In the genomic region with DNA sequence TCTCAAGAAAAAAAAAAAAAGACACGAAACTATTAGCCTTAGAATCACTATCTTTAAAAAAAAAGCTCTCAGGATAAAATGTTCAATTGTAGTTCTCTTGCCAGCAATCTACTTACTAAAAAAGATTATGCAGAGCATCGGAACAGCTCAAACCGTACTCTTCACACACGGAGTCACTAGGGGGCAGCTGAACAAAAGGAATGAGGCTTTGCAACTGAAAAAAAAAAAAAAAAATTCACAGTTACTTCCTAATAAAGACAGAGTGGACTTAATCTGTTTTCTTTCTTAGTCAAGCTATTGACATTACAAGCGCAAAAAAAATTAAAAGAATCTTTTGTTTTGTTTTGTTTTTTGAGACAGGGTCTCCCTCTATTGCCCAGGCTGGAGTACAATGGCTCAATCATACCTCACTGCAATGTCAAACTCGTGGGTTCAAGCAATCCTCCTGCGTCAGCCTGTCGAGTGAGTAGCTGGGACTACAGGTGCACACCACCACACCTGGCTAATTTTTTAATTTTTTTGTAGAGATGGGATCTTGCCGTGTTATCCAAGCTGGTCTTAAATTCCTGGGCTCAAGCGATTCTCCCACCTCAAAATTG, we compare ENCODE assay signal across 9 cellular contexts. TPM values are rescaled to one million over a fixed set of nuclear protein-coding genes. Genes with fewer than 3 reads are reported as not detected.
A peak's percentile ranks its signal among the peaks of the same experiment; 100 is the strongest.
DNase-seq lines count a peak whose midpoint lies in the region; ATAC-seq, FAIRE-seq and TF ChIP-seq lines count a peak whose summit lies in the region.
"Had no signal": no experiment of that assay in that cellular context is flagged by ENCODE, and none has a peak within 500 bp of the region (broad histone marks: within the 10 kb centered on the region; RNA-seq: fewer than 3 reads in every experiment).

No MANE protein-coding gene starts in this region.

- TF ChIP-seq EP300 in HepG2 (IDR thresholded peaks at IDR 0.05; ENCODE audit: low read depth in 2 of 2, low read length in 2 of 2) (no peak), HepG2 (CRISPR knock-in tag; IDR thresholded peaks at IDR 0.05; ENCODE audit: borderline replicate concordance) (no peak)

- no peak overlapping the region for H2AFZ ChIP-seq in HepG2 (ENCODE audit: low read length)

- TF ChIP-seq POLR2A in HepG2 (IDR thresholded peaks at IDR 0.05; ENCODE audit: insufficient read depth in 1 of 2, low read depth in 2 of 2, low read length in 2 of 2) (no peak), thyroid gland (IDR thresholded peaks at IDR 0.05) (no peak)

- H3K27me3 ChIP-seq in HepG2 (ENCODE audit: control insufficient read depth in 1 of 2, insufficient read depth in 2 of 2, low read length in 2 of 2), result no peaks in the 10 kb centered on the region
- H3K27me3 ChIP-seq in thyroid gland, result no peaks in the 10 kb centered on the region

- no peaks in the 10 kb centered on the region for H3K4me1 ChIP-seq in HepG2 (ENCODE audit: insufficient read depth, low read length)
- H3K4me1 ChIP-seq in thyroid gland, result peaks cover 0 to 4% of the 10 kb centered on the region in 2 donors

- CTCF ChIA-PET in HepG2 (lab: Yijun Ruan, JAX; ENCODE audit: low intra/inter-chr PET ratio, low total read pairs), result interaction anchor here (0.8 to 1.4 kb wide), 2 partner anchors 109 to 326 kb away, joined by 3 to 16 read pairs; no protein-coding TSS in a partner anchor

- no peak overlapping the region for H3K4me3 ChIP-seq in coronary artery
- no peak overlapping the region for H3K4me3 ChIP-seq in HepG2 (replicated peaks in 1 of 3; ENCODE audit: insufficient read depth in 1 of 3, low read depth in 2 of 3, low read length in 3 of 3)
- H3K4me3 ChIP-seq in thyroid gland (replicated peaks in 1 of 3), result no peak overlapping the region

- H4K20me1 ChIP-seq in HepG2 (ENCODE audit: insufficient read depth, low read length), result no peaks in the 10 kb centered on the region

- in situ Hi-C loops in HepG2 (cut with HindIII; ENCODE audit: extremely low pct_ligation_motif_present, low pct_unique_long_range_greater_than_20kb), result no loop called here

- no peak overlapping the region for H3K27ac ChIP-seq in coronary artery
- no peak overlapping the region for H3K27ac ChIP-seq in HepG2 (ENCODE audit: extremely low read length, insufficient read depth, low read length)
- peak overlapping the region in 1 of 3 donors; percentile 35 for H3K27ac ChIP-seq in thyroid gland
- H3K27ac ChIP-seq: epithelial cell of prostate had no signal

- peak; percentile 77 for ATAC-seq in HepG2

- 58% methylated on average over 10 of the region's 10 CpGs for WGBS in HepG2 (ENCODE audit: low lambda C conversion rate)
- 55 to 57% methylated on average over 10 of the region's 10 CpGs for WGBS in thyroid gland, 2 donors

- H3K9me3 ChIP-seq in HepG2 (ENCODE audit: low read length) (no peaks in the 10 kb centered on the region), thyroid gland (no peaks in the 10 kb centered on the region)

- no peak overlapping the region for H3K4me2 ChIP-seq in HepG2 (ENCODE audit: low read depth, low read length)

- TF ChIP-seq RAD21 in HepG2 (CRISPR knock-in tag; IDR thresholded peaks at IDR 0.05), result peak; percentile 49; the same call in 1 of the 2 replicates

- BruUV-seq in HepG2 (replicated peaks; lab: Mats Ljungman, UMichigan), result no TSS peak

- intact Hi-C loops in HepG2 (cut with micrococcal nuclease; ENCODE audit: unreplicated experiment) (loop anchor here (1.0 kb wide), 1 partner anchor 109 kb away; no protein-coding TSS in a partner anchor), thyroid gland (cut with DNase I) (loop anchor here (10.0 kb wide), 1 partner anchor 327 kb away; no protein-coding TSS in a partner anchor)

- POLR2A ChIA-PET in HepG2 (lab: Yijun Ruan, JAX), result interaction anchor here (0.7 to 1.4 kb wide), 2 partner anchors 109 to 110 kb away, joined by 4 to 7 read pairs; no protein-coding TSS in a partner anchor

- no peak overlapping the region for H3K9ac ChIP-seq in HepG2 (ENCODE audit: insufficient read depth, low read depth, low read length)

- peak; percentile 42 for TF ChIP-seq CTCF in coronary artery (IDR thresholded peaks at IDR 0.05)
- TF ChIP-seq CTCF in HepG2 (CRISPR knock-in tag; IDR thresholded peaks at IDR 0.05), result peak; percentile 65
- peak; percentile 33 to 92 (median 66) for TF ChIP-seq CTCF in thyroid gland (IDR thresholded peaks at IDR 0.05)

- FAIRE-seq in HepG2 (lab: Jason Lieb, UNC), result peak; percentile 66

- DNase-seq in stimulated activated CD8-positive, alpha-beta memory T cell treated with anti-CD3 and anti-CD28 coated beads, Interleukin-12 subunit alpha, Interleukin-12 subunit beta, amount 100 ng/mL, for 1 hour (ENCODE audit: low read depth), result peak; percentile 11
- DNase-seq in stimulated activated CD8-positive, alpha-beta memory T cell treated with anti-CD3 and anti-CD28 coated beads, Interleukin-4, amount 100 ng/mL, for 48 hours, result no peak
- DNase-seq in NCI-H146 (lab: John Stamatoyannopoulos, UW) (peak; percentile 62), T-helper 1 cell (peak in 4 of 5 donors; percentile 23 to 39 (median 30)), coronary artery (ENCODE audit: low spot score) (no peak), HepG2 (ENCODE audit: low spot score) (peak; percentile 66), thyroid gland (peak; percentile 65 to 68), cortex of kidney (lab: John Stamatoyannopoulos, UW) (no peak)

- no peaks in the 10 kb centered on the region for H3K79me2 ChIP-seq in HepG2 (ENCODE audit: insufficient read depth, low read length)

- H3K36me3 ChIP-seq in HepG2 (replicated peaks in 1 of 2; ENCODE audit: control insufficient read depth in 1 of 2, insufficient read depth in 2 of 2, low read length in 2 of 2) (peaks cover 3 to 32% of the 10 kb centered on the region in 2 experiments; a peak in 4 of 5 replicates), thyroid gland (peaks cover 18 to 32% of the 10 kb centered on the region in 2 donors)

RNA-seq across cellular contexts. Expression of gene PMS2, which starts 11.5 kb away (rescaled TPM):
- 11.4 and 13.9 TPM in 2 replicates for total RNA-seq in HepG2 (2016; rRNA removed; fragmentation: Illumina TruSeq; extraction: Trizol)
- 6.5 and 6.8 TPM in 2 replicates for total RNA-seq in HepG2 (2016; cell fraction: cytosol; rRNA removed; fragmentation: Illumina TruSeq; extraction: Trizol; ENCODE audit: low read depth)
- total RNA-seq in HepG2 (2016; cell fraction: insoluble cytoplasmic fraction; rRNA removed; fragmentation: Illumina TruSeq; extraction: Trizol), result 11.7 and 13.5 TPM in 2 replicates
- 8.2 and 8.9 TPM in 2 replicates for total RNA-seq in HepG2 (2016; cell fraction: membrane; rRNA removed; fragmentation: Illumina TruSeq; extraction: Trizol)
- total RNA-seq in HepG2 (2016; cell fraction: nucleus; rRNA removed; fragmentation: Illumina TruSeq; extraction: Trizol), result 11.2 and 11.7 TPM in 2 replicates
- 6.2 and 6.3 TPM in 2 replicates for polyA plus RNA-seq in HepG2 (2011; rRNA removed)
- 3.6 and 3.9 TPM in 2 replicates for polyA plus RNA-seq in HepG2 (2011; cell fraction: cytosol; rRNA removed)
- polyA plus RNA-seq in HepG2 (2011; cell fraction: nucleus; rRNA removed), result 6.3 and 8.2 TPM in 2 replicates
- polyA plus RNA-seq in HepG2 (2012), result 5.1 and 5.9 TPM in 2 replicates
- 0.99 and 1.1 TPM in 2 replicates for polyA plus RNA-seq in HepG2 (2016; cell fraction: cytosol; fragmentation: Illumina TruSeq; extraction: Trizol; ENCODE audit: low read depth)
- 8.6 and 8.7 TPM in 2 replicates for polyA plus RNA-seq in HepG2 (2016; cell fraction: insoluble cytoplasmic fraction; fragmentation: Illumina TruSeq; extraction: Trizol; ENCODE audit: low read depth)
- 2.1 and 2.5 TPM in 2 replicates for polyA plus RNA-seq in HepG2 (2016; cell fraction: membrane; fragmentation: Illumina TruSeq; extraction: Trizol; ENCODE audit: low read depth)
- 12.2 and 13.2 TPM in 2 replicates for polyA plus RNA-seq in HepG2 (2016; cell fraction: nucleus; fragmentation: Illumina TruSeq; extraction: Trizol; ENCODE audit: insufficient read depth, low read depth)
- polyA minus RNA-seq in HepG2 (2011; rRNA and poly(A)+ RNA removed; ENCODE audit: low replicate concordance), result 6.1 and 20.2 TPM in 2 replicates
- 4.1 and 6.0 TPM in 2 replicates for polyA minus RNA-seq in HepG2 (2011; cell fraction: cytosol; rRNA and poly(A)+ RNA removed)
- polyA minus RNA-seq in HepG2 (2011; cell fraction: nucleus; rRNA and poly(A)+ RNA removed), result 8.9 and 12.2 TPM in 2 replicates
- 10 to 100 TPM; 15.9 to 28.1 (median 18.9) TPM for total RNA-seq in thyroid gland

RNA-seq across cellular contexts. Expression of gene AIMP2, which starts 11.8 kb away (rescaled TPM):
- total RNA-seq in HepG2 (2016; rRNA removed; fragmentation: Illumina TruSeq; extraction: Trizol) (84.9 and 97.2 TPM in 2 replicates), thyroid gland (10 to 100 TPM; 39.9 to 72.3 (median 53.4) TPM)
- 24.2 and 29.1 TPM in 2 replicates for total RNA-seq in HepG2 (2016; cell fraction: cytosol; rRNA removed; fragmentation: Illumina TruSeq; extraction: Trizol; ENCODE audit: low read depth)
- total RNA-seq in HepG2 (2016; cell fraction: insoluble cytoplasmic fraction; rRNA removed; fragmentation: Illumina TruSeq; extraction: Trizol), result 82.6 and 109 TPM in 2 replicates
- total RNA-seq in HepG2 (2016; cell fraction: membrane; rRNA removed; fragmentation: Illumina TruSeq; extraction: Trizol), result 30.1 and 33.3 TPM in 2 replicates
- total RNA-seq in HepG2 (2016; cell fraction: nucleus; rRNA removed; fragmentation: Illumina TruSeq; extraction: Trizol), result 38.1 and 38.5 TPM in 2 replicates
- 38.2 and 41.0 TPM in 2 replicates for polyA plus RNA-seq in HepG2 (2011; rRNA removed)
- 49.9 and 54.2 TPM in 2 replicates for polyA plus RNA-seq in HepG2 (2011; cell fraction: cytosol; rRNA removed)
- polyA plus RNA-seq in HepG2 (2011; cell fraction: nucleus; rRNA removed), result 18.4 and 23.0 TPM in 2 replicates
- 27.3 and 34.0 TPM in 2 replicates for polyA plus RNA-seq in HepG2 (2012)
- 20.2 and 21.5 TPM in 2 replicates for polyA plus RNA-seq in HepG2 (2016; cell fraction: cytosol; fragmentation: Illumina TruSeq; extraction: Trizol; ENCODE audit: low read depth)
- 98.6 and 104 TPM in 2 replicates for polyA plus RNA-seq in HepG2 (2016; cell fraction: insoluble cytoplasmic fraction; fragmentation: Illumina TruSeq; extraction: Trizol; ENCODE audit: low read depth)
- polyA plus RNA-seq in HepG2 (2016; cell fraction: membrane; fragmentation: Illumina TruSeq; extraction: Trizol; ENCODE audit: low read depth), result 25.0 and 28.0 TPM in 2 replicates
- 53.2 and 62.7 TPM in 2 replicates for polyA plus RNA-seq in HepG2 (2016; cell fraction: nucleus; fragmentation: Illumina TruSeq; extraction: Trizol; ENCODE audit: insufficient read depth, low read depth)
- 73.9 and 128 TPM in 2 replicates for polyA minus RNA-seq in HepG2 (2011; rRNA and poly(A)+ RNA removed; ENCODE audit: low replicate concordance)
- 30.2 and 32.8 TPM in 2 replicates for polyA minus RNA-seq in HepG2 (2011; cell fraction: cytosol; rRNA and poly(A)+ RNA removed)
- polyA minus RNA-seq in HepG2 (2011; cell fraction: nucleus; rRNA and poly(A)+ RNA removed), result 25.9 and 34.8 TPM in 2 replicates

RNA-seq across cellular contexts. Expression of gene RSPH10B, which starts 26.8 kb away (rescaled TPM):
- total RNA-seq in HepG2 (2016; rRNA removed; fragmentation: Illumina TruSeq; extraction: Trizol) (not detected in 2 replicates), thyroid gland (1 to 10 TPM in 1 of 4 donors, under 1 TPM in 1, not detected in 2; 0.81 to 1.3 TPM)
- 0.09 and 0.10 TPM in 2 replicates for total RNA-seq in HepG2 (2016; cell fraction: cytosol; rRNA removed; fragmentation: Illumina TruSeq; extraction: Trizol; ENCODE audit: low read depth)
- total RNA-seq in HepG2 (2016; cell fraction: insoluble cytoplasmic fraction; rRNA removed; fragmentation: Illumina TruSeq; extraction: Trizol), result not detected in 2 replicates
- 0.15 TPM in 1 of 2 replicates, not detected in the other for total RNA-seq in HepG2 (2016; cell fraction: membrane; rRNA removed; fragmentation: Illumina TruSeq; extraction: Trizol)
- not detected in 2 replicates for total RNA-seq in HepG2 (2016; cell fraction: nucleus; rRNA removed; fragmentation: Illumina TruSeq; extraction: Trizol)
- polyA plus RNA-seq in HepG2 (2011; rRNA removed), result 0.03 TPM in 1 of 2 replicates, not detected in the other
- polyA plus RNA-seq in HepG2 (2011; cell fraction: cytosol; rRNA removed), result not detected in 2 replicates
- not detected in 2 replicates for polyA plus RNA-seq in HepG2 (2011; cell fraction: nucleus; rRNA removed)
- 0.13 and 0.15 TPM in 2 replicates for polyA plus RNA-seq in HepG2 (2012)
- polyA plus RNA-seq in HepG2 (2016; cell fraction: cytosol; fragmentation: Illumina TruSeq; extraction: Trizol; ENCODE audit: low read depth), result not detected in 2 replicates
- polyA plus RNA-seq in HepG2 (2016; cell fraction: insoluble cytoplasmic fraction; fragmentation: Illumina TruSeq; extraction: Trizol; ENCODE audit: low read depth), result not detected in 2 replicates
- not detected in 2 replicates for polyA plus RNA-seq in HepG2 (2016; cell fraction: membrane; fragmentation: Illumina TruSeq; extraction: Trizol; ENCODE audit: low read depth)
- polyA plus RNA-seq in HepG2 (2016; cell fraction: nucleus; fragmentation: Illumina TruSeq; extraction: Trizol; ENCODE audit: insufficient read depth, low read depth), result not detected in 2 replicates
- 0.05 TPM in 1 of 2 replicates, not detected in the other for polyA minus RNA-seq in HepG2 (2011; rRNA and poly(A)+ RNA removed; ENCODE audit: low replicate concordance)
- not detected in 2 replicates for polyA minus RNA-seq in HepG2 (2011; cell fraction: cytosol; rRNA and poly(A)+ RNA removed)
- polyA minus RNA-seq in HepG2 (2011; cell fraction: nucleus; rRNA and poly(A)+ RNA removed), result not detected in 2 replicates

RNA-seq across cellular contexts. Expression of gene ANKRD61, which starts 33.9 kb away (rescaled TPM):
- 0.13 TPM in 1 of 2 replicates, not detected in the other for total RNA-seq in HepG2 (2016; rRNA removed; fragmentation: Illumina TruSeq; extraction: Trizol)
- not detected in 2 replicates for total RNA-seq in HepG2 (2016; cell fraction: cytosol; rRNA removed; fragmentation: Illumina TruSeq; extraction: Trizol; ENCODE audit: low read depth)
- total RNA-seq in HepG2 (2016; cell fraction: insoluble cytoplasmic fraction; rRNA removed; fragmentation: Illumina TruSeq; extraction: Trizol), result 0.11 TPM in 1 of 2 replicates, not detected in the other
- total RNA-seq in HepG2 (2016; cell fraction: membrane; rRNA removed; fragmentation: Illumina TruSeq; extraction: Trizol), result not detected in 2 replicates
- not detected in 2 replicates for total RNA-seq in HepG2 (2016; cell fraction: nucleus; rRNA removed; fragmentation: Illumina TruSeq; extraction: Trizol)
- polyA plus RNA-seq in HepG2 (2011; rRNA removed), result 0.24 TPM in 1 of 2 replicates, not detected in the other
- 0.10 and 0.13 TPM in 2 replicates for polyA plus RNA-seq in HepG2 (2011; cell fraction: cytosol; rRNA removed)
- polyA plus RNA-seq in HepG2 (2011; cell fraction: nucleus; rRNA removed), result 0.17 and 0.21 TPM in 2 replicates
- polyA plus RNA-seq in HepG2 (2012), result 1.3 and 1.4 TPM in 2 replicates
- polyA plus RNA-seq in HepG2 (2016; cell fraction: cytosol; fragmentation: Illumina TruSeq; extraction: Trizol; ENCODE audit: low read depth), result 0.08 and 0.14 TPM in 2 replicates
- polyA plus RNA-seq in HepG2 (2016; cell fraction: insoluble cytoplasmic fraction; fragmentation: Illumina TruSeq; extraction: Trizol; ENCODE audit: low read depth), result not detected in 2 replicates
- polyA plus RNA-seq in HepG2 (2016; cell fraction: membrane; fragmentation: Illumina TruSeq; extraction: Trizol; ENCODE audit: low read depth), result not detected in 2 replicates
- polyA plus RNA-seq in HepG2 (2016; cell fraction: nucleus; fragmentation: Illumina TruSeq; extraction: Trizol; ENCODE audit: insufficient read depth, low read depth), result not detected in 2 replicates
- polyA minus RNA-seq in HepG2 (2011; rRNA and poly(A)+ RNA removed; ENCODE audit: low replicate concordance), result 0.65 TPM in 1 of 2 replicates, not detected in the other
- polyA minus RNA-seq in HepG2 (2011; cell fraction: cytosol; rRNA and poly(A)+ RNA removed), result not detected in 2 replicates
- not detected in 2 replicates for polyA minus RNA-seq in HepG2 (2011; cell fraction: nucleus; rRNA and poly(A)+ RNA removed)
- not detected for total RNA-seq in thyroid gland

Comparison
In these comparisons a context has a peak if more than half of its experiments do, and no peak if none do; other contexts are left out.
1. DNase-seq: peak in stimulated activated CD8-positive, alpha-beta memory T cell treated with anti-CD3 and anti-CD28 coated beads, Interleukin-12 subunit alpha, Interleukin-12 subunit beta, amount 100 ng/mL, for 1 hour (single experiment), NCI-H146 (single experiment), T-helper 1 cell (4 of 5), HepG2 (single experiment) and thyroid gland (2 of 2); none in stimulated activated CD8-positive, alpha-beta memory T cell treated with anti-CD3 and anti-CD28 coated beads, Interleukin-4, amount 100 ng/mL, for 48 hours (single experiment), coronary artery (single experiment) and cortex of kidney (single experiment).
2. Peak in every context shown above with its lines, with median percentiles within 50 percentile points of each other: CTCF ChIP-seq.